11 cellular contexts compared by ENCODE assay signal in the genomic region with DNA sequence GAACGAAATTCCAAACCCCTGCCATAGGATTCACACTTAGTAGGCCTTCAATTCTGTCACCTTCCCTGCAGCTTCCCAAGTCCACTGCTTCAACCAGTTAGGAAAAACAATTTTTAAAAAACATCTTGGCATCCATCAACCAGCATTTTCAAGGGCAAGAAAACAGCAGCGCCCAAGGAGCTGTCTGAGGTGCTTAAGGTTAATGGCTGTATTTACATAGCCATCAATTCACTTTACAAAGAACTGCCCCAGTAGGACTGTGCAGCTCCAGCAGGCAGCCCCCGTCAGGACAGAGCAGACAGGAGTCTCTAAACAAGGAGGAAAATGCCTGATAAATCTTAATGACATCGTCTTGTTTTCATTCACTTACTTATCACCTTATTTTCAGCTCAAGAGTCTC.
A peak's percentile ranks its signal among the peaks of the same experiment; 100 is the strongest.
DNase-seq lines count a peak whose midpoint lies in the region; ATAC-seq and FAIRE-seq lines count a peak whose summit lies in the region.
"Had no signal": no experiment of that assay in that cellular context is flagged by ENCODE, and none has a peak within 500 bp of the region (broad histone marks: within the 10 kb centered on the region; RNA-seq: fewer than 3 reads in every experiment).

No MANE protein-coding gene starts in this region.

- ATAC-seq in HG02763 (IDR thresholded peaks at IDR 0.05; ENCODE audit: unreplicated experiment) (no peak), GM19463 (IDR thresholded peaks at IDR 0.05; ENCODE audit: unreplicated experiment) (no peak)

- no peak for FAIRE-seq in HTR-8/SVneo (lab: Jason Lieb, UNC)
- FAIRE-seq: G401.6 had no signal

- DNase-seq in AG08395 (ENCODE audit: low spot score): peak; percentile 10
- DNase-seq in HTR-8/SVneo (ENCODE audit: insufficient read length, low spot score): peak; percentile 17
- peak; percentile 64 for DNase-seq in astrocyte of the hippocampus (ENCODE audit: low read depth, low spot score)
- DNase-seq in iPS-NIHi11 (ENCODE audit: low spot score): peak; percentile 63
- DNase-seq in SKM-1 treated with dmso at 0.1 percent for 144 hours (lab: John Stamatoyannopoulos, UW; ENCODE audit: unreplicated experiment): no peak
- DNase-seq in NCI-H2227 (lab: John Stamatoyannopoulos, UW; ENCODE audit: unreplicated experiment): no peak
- DNase-seq: NCI-H2081 treated with DMSO at 0.1 percent for 48 hours, PC-9 had no signal

Comparison
In these comparisons a context has a peak if more than half of its experiments do, and no peak if none do; other contexts are left out.
1. DNase-seq: peak in AG08395 (single experiment), HTR-8/SVneo (single experiment), astrocyte of the hippocampus (single experiment) and iPS-NIHi11 (single experiment); none in SKM-1 treated with dmso at 0.1 percent for 144 hours (single experiment) and NCI-H2227 (single experiment).